Comparison of ENCODE assay signal across 2 cellular contexts in genomic region chr3:4994144-4994730, GRCh38.
A peak's percentile ranks its signal among the peaks of the same experiment; 100 is the strongest.
TF ChIP-seq lines count a peak whose summit lies in the region.

No MANE protein-coding gene starts in this region.

TF ChIP-seq in A549, 52 proteins besides CTCF, POLR2A, EP300 and RAD21:
- TF ChIP-seq MYC (IDR thresholded peaks at IDR 0.05; ENCODE audit: borderline replicate concordance, low read length): no peak
- no peak for TF ChIP-seq HOXA7 (CRISPR knock-in tag; IDR thresholded peaks at IDR 0.05)
- no peak for TF ChIP-seq TFCP2L1 (CRISPR knock-in tag; IDR thresholded peaks at IDR 0.05)
- no peak for TF ChIP-seq SMC3 (IDR thresholded peaks at IDR 0.05)
- no peak for TF ChIP-seq ZC3H11A (IDR thresholded peaks at IDR 0.05)
- no peak for TF ChIP-seq RFX5 (IDR thresholded peaks at IDR 0.05)
- TF ChIP-seq ZFP36 (IDR thresholded peaks at IDR 0.05; ENCODE audit: borderline replicate concordance, partially characterized antibody): peak; percentile 46
- no peak for TF ChIP-seq CEBPB (IDR thresholded peaks at IDR 0.05)
- TF ChIP-seq USF2 (IDR thresholded peaks at IDR 0.05): no peak
- no peak for TF ChIP-seq NR3C1 (IDR thresholded peaks at IDR 0.05)
- TF ChIP-seq GATA3 (IDR thresholded peaks at IDR 0.05; ENCODE audit: borderline replicate concordance): no peak
- TF ChIP-seq FOSB (CRISPR knock-in tag; IDR thresholded peaks at IDR 0.05): 0 out of 2 replicates have a peak, but pooled peaks have one; percentile 26
- no peak for TF ChIP-seq JUN (IDR thresholded peaks at IDR 0.05)
- no peak for TF ChIP-seq JUNB (IDR thresholded peaks at IDR 0.05)
- TF ChIP-seq SREBF2 (IDR thresholded peaks at IDR 0.05): no peak
- TF ChIP-seq CBX2 (IDR thresholded peaks at IDR 0.05; ENCODE audit: borderline replicate concordance, low read depth): no peak
- no peak for TF ChIP-seq PHF8 (IDR thresholded peaks at IDR 0.05; ENCODE audit: borderline replicate concordance, low read depth)
- no peak for TF ChIP-seq POLR2AphosphoS2 (conservative IDR thresholded peaks at IDR 0.05; ENCODE audit: low read length)
- no peak for TF ChIP-seq MAX (IDR thresholded peaks at IDR 0.05)
- TF ChIP-seq EHF (CRISPR knock-in tag; IDR thresholded peaks at IDR 0.05): 0 out of 2 replicates have a peak, but pooled peaks have one; percentile 31
- peak; percentile 60 for TF ChIP-seq REST (IDR thresholded peaks at IDR 0.05)
- TF ChIP-seq RARB (CRISPR knock-in tag; IDR thresholded peaks at IDR 0.05): no peak
- TF ChIP-seq KDM5A (IDR thresholded peaks at IDR 0.05): no peak
- no peak for TF ChIP-seq HOXB13 (CRISPR knock-in tag; IDR thresholded peaks at IDR 0.05; ENCODE audit: low read depth)
- no peak for TF ChIP-seq BCL3 (IDR thresholded peaks at IDR 0.05)
- TF ChIP-seq FOSL2 (IDR thresholded peaks at IDR 0.05): no peak
- peak; percentile 81 for TF ChIP-seq FOSL2 (CRISPR knock-in tag; IDR thresholded peaks at IDR 0.05)

TF ChIP-seq in K562, 482 proteins besides CTCF, POLR2A, EP300 and RAD21 (continues in another document):
- TF ChIP-seq GTF2E2 (tag; IDR thresholded peaks at IDR 0.05) (peak; percentile 49; the same call in 1 of the 2 replicates), BCOR (IDR thresholded peaks at IDR 0.05) (peak; percentile 89), BRD9 (IDR thresholded peaks at IDR 0.05; ENCODE audit: low read depth, partially characterized antibody) (peak; percentile 25), ZNF253 (CRISPR knock-in tag; conservative IDR thresholded peaks at IDR 0.05) (no peak), ELK3 (CRISPR knock-in tag; IDR thresholded peaks at IDR 0.05) (no peak), ZKSCAN1 (IDR thresholded peaks at IDR 0.05; ENCODE audit: low read depth, low read length) (peak; percentile 99), ZSCAN32 (CRISPR knock-in tag; IDR thresholded peaks at IDR 0.05) (0 out of 2 replicates have a peak, but pooled peaks have one; percentile 5), E2F5 (CRISPR knock-in tag; IDR thresholded peaks at IDR 0.05) (peak; percentile 11; the same call in 1 of the 2 replicates), RBM25 (IDR thresholded peaks at IDR 0.05; ENCODE audit: low read depth, low read length, severe bottlenecking) (peak; percentile 68), ZFP36 (IDR thresholded peaks at IDR 0.05; ENCODE audit: low read depth, low read length, partially characterized antibody) (peak; percentile 84), JUND (IDR thresholded peaks at IDR 0.05; ENCODE audit: borderline replicate concordance, low read depth, low read length) (peak; percentile 61; the same call in 1 of the 2 replicates), JUND (tag; IDR thresholded peaks at IDR 0.05; ENCODE audit: borderline replicate concordance, low read depth, low read length) (no peak), DMBX1 (CRISPR knock-in tag; IDR thresholded peaks at IDR 0.05; ENCODE audit: borderline replicate concordance) (peak; percentile 6; the same call in 1 of the 2 replicates), RCOR1 (IDR thresholded peaks at IDR 0.05; ENCODE audit: borderline replicate concordance in 1 of 2, low read depth in 2 of 2, low read length in 2 of 2) (0 out of 4 replicates have a peak, but pooled peaks of 1 of the 2 experiments have one; percentile 23), ZNF589 (CRISPR knock-in tag; IDR thresholded peaks at IDR 0.05; ENCODE audit: low read depth) (peak; percentile 80; the same call in 1 of the 2 replicates), PHTF2 (CRISPR knock-in tag; IDR thresholded peaks at IDR 0.05) (no peak), ARID2 (IDR thresholded peaks at IDR 0.05) (no peak), ARID4B (CRISPR knock-in tag; IDR thresholded peaks at IDR 0.05) (no peak), RBFOX2 (IDR thresholded peaks at IDR 0.05; ENCODE audit: low read depth, low read length) (no peak), ZNF23 (CRISPR knock-in tag; IDR thresholded peaks at IDR 0.05) (no peak), SETDB1 (IDR thresholded peaks at IDR 0.05; ENCODE audit: low read length) (no peak), VEZF1 (CRISPR knock-in tag; IDR thresholded peaks at IDR 0.05) (0 out of 2 replicates have a peak, but pooled peaks have one; percentile 36), GTF3C2 (IDR thresholded peaks at IDR 0.05; ENCODE audit: borderline replicate concordance, extremely low read depth, insufficient read length) (no peak), ZBED1 (IDR thresholded peaks at IDR 0.05) (no peak), HMG20A (CRISPR knock-in tag; conservative IDR thresholded peaks at IDR 0.05) (0 out of 2 replicates have a peak, but pooled peaks have one; percentile 8), CAMTA2 (CRISPR knock-in tag; conservative IDR thresholded peaks at IDR 0.05) (no peak), SLC30A9 (CRISPR knock-in tag; IDR thresholded peaks at IDR 0.05) (no peak), SOX6 (IDR thresholded peaks at IDR 0.05) (no peak), NFIC (IDR thresholded peaks at IDR 0.05) (no peak), ADNP (tag; IDR thresholded peaks at IDR 0.05) (peak; percentile 51; the same call in 1 of the 2 replicates), CHD4 (IDR thresholded peaks at IDR 0.05; ENCODE audit: insufficient read depth, insufficient replicate concordance, low read depth, low read length, poor library complexity, severe bottlenecking) (peak; percentile 58), ZNF24 (IDR thresholded peaks at IDR 0.05) (no peak), MECOM (CRISPR knock-in tag; IDR thresholded peaks at IDR 0.05) (0 out of 2 replicates have a peak, but pooled peaks have one; percentile 9), TAL1 (IDR thresholded peaks at IDR 0.05) (peak; percentile 10; the same call in 1 of the 2 replicates), BACH1 (tag; IDR thresholded peaks at IDR 0.05) (no peak), DDX20 (tag; IDR thresholded peaks at IDR 0.05; ENCODE audit: low read depth) (0 out of 2 replicates have a peak, but pooled peaks have one; percentile 39), CBFA2T3 (IDR thresholded peaks at IDR 0.05) (peak; percentile 58), ATF3 (IDR thresholded peaks at IDR 0.05) (peak; percentile 47), ATF3 (CRISPR knock-in tag; conservative IDR thresholded peaks at IDR 0.05) (no peak), NFE2 (IDR thresholded peaks at IDR 0.05; ENCODE audit: low read depth) (0 out of 2 replicates have a peak, but pooled peaks have one; percentile 4), FOS (IDR thresholded peaks at IDR 0.05; ENCODE audit: extremely low read depth, insufficient read length) (peak; percentile 8), STAT5B (CRISPR knock-in tag; IDR thresholded peaks at IDR 0.05) (no peak), ARID1B (IDR thresholded peaks at IDR 0.05) (peak; percentile 14; the same call in 1 of the 2 replicates)
